Comparison of ENCODE assay signal across 1 cellular context in genomic region chr1:15036101-15036500, GRCh38.
TF ChIP-seq lines count a peak whose summit lies in the region.

No MANE protein-coding gene starts in this region.

TF ChIP-seq in H1, 55 proteins besides CTCF, POLR2A, EP300 and RAD21 (continued from another document):
- TF ChIP-seq, protein P1, sequence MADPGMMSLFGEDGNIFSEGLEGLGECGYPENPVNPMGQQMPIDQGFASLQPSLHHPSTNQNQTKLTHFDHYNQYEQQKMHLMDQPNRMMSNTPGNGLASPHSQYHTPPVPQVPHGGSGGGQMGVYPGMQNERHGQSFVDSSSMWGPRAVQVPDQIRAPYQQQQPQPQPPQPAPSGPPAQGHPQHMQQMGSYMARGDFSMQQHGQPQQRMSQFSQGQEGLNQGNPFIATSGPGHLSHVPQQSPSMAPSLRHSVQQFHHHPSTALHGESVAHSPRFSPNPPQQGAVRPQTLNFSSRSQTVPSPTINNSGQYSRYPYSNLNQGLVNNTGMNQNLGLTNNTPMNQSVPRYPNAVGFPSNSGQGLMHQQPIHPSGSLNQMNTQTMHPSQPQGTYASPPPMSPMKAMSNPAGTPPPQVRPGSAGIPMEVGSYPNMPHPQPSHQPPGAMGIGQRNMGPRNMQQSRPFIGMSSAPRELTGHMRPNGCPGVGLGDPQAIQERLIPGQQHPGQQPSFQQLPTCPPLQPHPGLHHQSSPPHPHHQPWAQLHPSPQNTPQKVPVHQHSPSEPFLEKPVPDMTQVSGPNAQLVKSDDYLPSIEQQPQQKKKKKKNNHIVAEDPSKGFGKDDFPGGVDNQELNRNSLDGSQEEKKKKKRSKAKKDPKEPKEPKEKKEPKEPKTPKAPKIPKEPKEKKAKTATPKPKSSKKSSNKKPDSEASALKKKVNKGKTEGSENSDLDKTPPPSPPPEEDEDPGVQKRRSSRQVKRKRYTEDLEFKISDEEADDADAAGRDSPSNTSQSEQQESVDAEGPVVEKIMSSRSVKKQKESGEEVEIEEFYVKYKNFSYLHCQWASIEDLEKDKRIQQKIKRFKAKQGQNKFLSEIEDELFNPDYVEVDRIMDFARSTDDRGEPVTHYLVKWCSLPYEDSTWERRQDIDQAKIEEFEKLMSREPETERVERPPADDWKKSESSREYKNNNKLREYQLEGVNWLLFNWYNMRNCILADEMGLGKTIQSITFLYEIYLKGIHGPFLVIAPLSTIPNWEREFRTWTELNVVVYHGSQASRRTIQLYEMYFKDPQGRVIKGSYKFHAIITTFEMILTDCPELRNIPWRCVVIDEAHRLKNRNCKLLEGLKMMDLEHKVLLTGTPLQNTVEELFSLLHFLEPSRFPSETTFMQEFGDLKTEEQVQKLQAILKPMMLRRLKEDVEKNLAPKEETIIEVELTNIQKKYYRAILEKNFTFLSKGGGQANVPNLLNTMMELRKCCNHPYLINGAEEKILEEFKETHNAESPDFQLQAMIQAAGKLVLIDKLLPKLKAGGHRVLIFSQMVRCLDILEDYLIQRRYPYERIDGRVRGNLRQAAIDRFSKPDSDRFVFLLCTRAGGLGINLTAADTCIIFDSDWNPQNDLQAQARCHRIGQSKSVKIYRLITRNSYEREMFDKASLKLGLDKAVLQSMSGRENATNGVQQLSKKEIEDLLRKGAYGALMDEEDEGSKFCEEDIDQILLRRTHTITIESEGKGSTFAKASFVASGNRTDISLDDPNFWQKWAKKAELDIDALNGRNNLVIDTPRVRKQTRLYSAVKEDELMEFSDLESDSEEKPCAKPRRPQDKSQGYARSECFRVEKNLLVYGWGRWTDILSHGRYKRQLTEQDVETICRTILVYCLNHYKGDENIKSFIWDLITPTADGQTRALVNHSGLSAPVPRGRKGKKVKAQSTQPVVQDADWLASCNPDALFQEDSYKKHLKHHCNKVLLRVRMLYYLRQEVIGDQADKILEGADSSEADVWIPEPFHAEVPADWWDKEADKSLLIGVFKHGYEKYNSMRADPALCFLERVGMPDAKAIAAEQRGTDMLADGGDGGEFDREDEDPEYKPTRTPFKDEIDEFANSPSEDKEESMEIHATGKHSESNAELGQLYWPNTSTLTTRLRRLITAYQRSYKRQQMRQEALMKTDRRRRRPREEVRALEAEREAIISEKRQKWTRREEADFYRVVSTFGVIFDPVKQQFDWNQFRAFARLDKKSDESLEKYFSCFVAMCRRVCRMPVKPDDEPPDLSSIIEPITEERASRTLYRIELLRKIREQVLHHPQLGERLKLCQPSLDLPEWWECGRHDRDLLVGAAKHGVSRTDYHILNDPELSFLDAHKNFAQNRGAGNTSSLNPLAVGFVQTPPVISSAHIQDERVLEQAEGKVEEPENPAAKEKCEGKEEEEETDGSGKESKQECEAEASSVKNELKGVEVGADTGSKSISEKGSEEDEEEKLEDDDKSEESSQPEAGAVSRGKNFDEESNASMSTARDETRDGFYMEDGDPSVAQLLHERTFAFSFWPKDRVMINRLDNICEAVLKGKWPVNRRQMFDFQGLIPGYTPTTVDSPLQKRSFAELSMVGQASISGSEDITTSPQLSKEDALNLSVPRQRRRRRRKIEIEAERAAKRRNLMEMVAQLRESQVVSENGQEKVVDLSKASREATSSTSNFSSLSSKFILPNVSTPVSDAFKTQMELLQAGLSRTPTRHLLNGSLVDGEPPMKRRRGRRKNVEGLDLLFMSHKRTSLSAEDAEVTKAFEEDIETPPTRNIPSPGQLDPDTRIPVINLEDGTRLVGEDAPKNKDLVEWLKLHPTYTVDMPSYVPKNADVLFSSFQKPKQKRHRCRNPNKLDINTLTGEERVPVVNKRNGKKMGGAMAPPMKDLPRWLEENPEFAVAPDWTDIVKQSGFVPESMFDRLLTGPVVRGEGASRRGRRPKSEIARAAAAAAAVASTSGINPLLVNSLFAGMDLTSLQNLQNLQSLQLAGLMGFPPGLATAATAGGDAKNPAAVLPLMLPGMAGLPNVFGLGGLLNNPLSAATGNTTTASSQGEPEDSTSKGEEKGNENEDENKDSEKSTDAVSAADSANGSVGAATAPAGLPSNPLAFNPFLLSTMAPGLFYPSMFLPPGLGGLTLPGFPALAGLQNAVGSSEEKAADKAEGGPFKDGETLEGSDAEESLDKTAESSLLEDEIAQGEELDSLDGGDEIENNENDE (IDR thresholded peaks at IDR 0.05; ENCODE audit: insufficient replicate concordance, low read length): no peak
- TF ChIP-seq YY1 (IDR thresholded peaks at IDR 0.05; ENCODE audit: low read depth, low read length): no peak
- TF ChIP-seq JUND (IDR thresholded peaks at IDR 0.05; ENCODE audit: low read length): no peak
- TF ChIP-seq RFX5 (IDR thresholded peaks at IDR 0.05; ENCODE audit: borderline replicate concordance, low read depth, low read length): no peak
- TF ChIP-seq TEAD4 (IDR thresholded peaks at IDR 0.05; ENCODE audit: low read depth, low read length): no peak
- no peak for TF ChIP-seq MAFK (IDR thresholded peaks at IDR 0.05; ENCODE audit: low read depth, low read length)
- no peak for TF ChIP-seq KDM4A (IDR thresholded peaks at IDR 0.05; ENCODE audit: low read depth, low read length, severe bottlenecking)
- TF ChIP-seq PHF8 (conservative IDR thresholded peaks at IDR 0.05; ENCODE audit: low read depth, low read length): no peak
- no peak for TF ChIP-seq ASH2L (IDR thresholded peaks at IDR 0.05; ENCODE audit: low read length)
- TF ChIP-seq SIN3A (conservative IDR thresholded peaks at IDR 0.05 in 1 of 2, IDR thresholded peaks at IDR 0.05 in 1 of 2; ENCODE audit: low read depth in 1 of 2, low read length in 2 of 2): no peak
- no peak for TF ChIP-seq POU5F1 (IDR thresholded peaks at IDR 0.05; ENCODE audit: low read depth, low read length)
